1 cellular context compared by ENCODE assay signal in genomic region chr1:151547119-151547899, GRCh38.
A peak's percentile ranks its signal among the peaks of the same experiment; 100 is the strongest.
TF ChIP-seq lines count a peak whose summit lies in the region.

No MANE protein-coding gene starts in this region.

TF ChIP-seq in SK-N-SH, 30 proteins besides CTCF, POLR2A, EP300 and RAD21 (continued from another document):
- no peak for TF ChIP-seq EZH2phosphoT487 (IDR thresholded peaks at IDR 0.05; ENCODE audit: borderline replicate concordance, low read depth)
- TF ChIP-seq CHD2 (IDR thresholded peaks at IDR 0.05; ENCODE audit: low read length, partially characterized antibody), result no peak
- TF ChIP-seq FOXM1 (IDR thresholded peaks at IDR 0.05; ENCODE audit: low read depth), result no peak
- TF ChIP-seq USF1 (IDR thresholded peaks at IDR 0.05; ENCODE audit: borderline replicate concordance, low read depth), result no peak; the same call in 1 of the 2 replicates
- peak; percentile 98 for TF ChIP-seq MAX (IDR thresholded peaks at IDR 0.05; ENCODE audit: low read depth)
- no peak for TF ChIP-seq TAF1 (IDR thresholded peaks at IDR 0.05; ENCODE audit: borderline replicate concordance, low read depth, low read length)
- TF ChIP-seq TCF12 (IDR thresholded peaks at IDR 0.05), result peak; percentile 97
- 0 out of 2 replicates have a peak, but pooled peaks have one; percentile 23 for TF ChIP-seq REST (IDR thresholded peaks at IDR 0.05; ENCODE audit: low read depth, low read length)
- TF ChIP-seq RFX5 (IDR thresholded peaks at IDR 0.05; ENCODE audit: low read length), result no peak
- no peak for TF ChIP-seq RCOR1 (IDR thresholded peaks at IDR 0.05; ENCODE audit: low read length)
- TF ChIP-seq POLR2AphosphoS5 (IDR thresholded peaks at IDR 0.05; ENCODE audit: low read depth, low read length), result peak; percentile 44
- peak; percentile 24; the same call in 1 of the 2 replicates for TF ChIP-seq ELF1 (IDR thresholded peaks at IDR 0.05)
- TF ChIP-seq MEF2A (IDR thresholded peaks at IDR 0.05; ENCODE audit: borderline replicate concordance, low read depth), result no peak; the same call in 1 of the 2 replicates
- no peak for TF ChIP-seq YY1 (IDR thresholded peaks at IDR 0.05; ENCODE audit: low read depth)
- peak; percentile 100 for TF ChIP-seq NFIC (IDR thresholded peaks at IDR 0.05; ENCODE audit: borderline replicate concordance)
- TF ChIP-seq SMC3 (IDR thresholded peaks at IDR 0.05; ENCODE audit: low read depth, low read length), result no peak
TF ChIP-seq in SK-N-SH: peak in this region for 13.
